Comparison of ENCODE assay signal across 13 cellular contexts in the genomic region with DNA sequence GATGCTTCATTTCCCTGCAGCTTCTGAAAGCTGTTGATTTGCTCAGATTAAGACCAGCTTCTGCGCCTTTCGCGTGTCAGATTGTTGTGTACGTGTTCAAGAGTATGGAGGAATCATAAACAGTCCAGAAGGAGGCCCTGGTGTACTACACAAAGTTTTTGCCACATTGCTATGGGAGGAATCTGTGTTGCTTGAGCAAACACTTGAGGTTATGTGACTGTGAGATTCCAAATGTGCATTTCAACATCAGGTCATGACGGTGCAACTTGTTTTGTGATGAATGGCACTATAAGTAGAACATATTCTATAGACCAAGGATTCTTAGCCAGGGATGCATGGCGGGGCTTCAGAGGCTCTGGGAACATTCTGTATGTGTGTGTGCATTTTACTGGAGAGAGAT. TPM values are rescaled to one million over a fixed set of nuclear protein-coding genes. Genes with fewer than 3 reads are reported as not detected.
DNase-seq lines count a peak whose midpoint lies in the region; ATAC-seq and TF ChIP-seq lines count a peak whose summit lies in the region.
"Had no signal": no experiment of that assay in that cellular context is flagged by ENCODE, and none has a peak within 500 bp of the region (broad histone marks: within the 10 kb centered on the region; RNA-seq: fewer than 3 reads in every experiment).

No MANE protein-coding gene starts in this region.

- H3K27ac Mint-ChIP-seq in activated CD4-positive, alpha-beta T cell treated with anti-CD3 and anti-CD28 coated beads for 36 hours, result peak overlapping the region; percentile 56

- TF ChIP-seq CTCF in brain microvascular endothelial cell (IDR thresholded peaks at IDR 0.05; ENCODE audit: low read depth, low read length, missing control alignments), result no peak

- POLR2A ChIA-PET in activated CD4-positive, alpha-beta T cell treated with anti-CD3 and anti-CD28 coated beads for 36 hours (lab: Charles Lee), result no interaction called here

- no peak overlapping the region for H3K4me3 ChIP-seq in brain microvascular endothelial cell (ENCODE audit: low read depth, low read length)
- H3K4me3 ChIP-seq: ovary had no signal

- no peaks in the 10 kb centered on the region for H3K27me3 ChIP-seq in brain microvascular endothelial cell (replicated peaks)
- H3K27me3 ChIP-seq: ovary had no signal

- intact Hi-C loops in activated CD4-positive, alpha-beta T cell treated with anti-CD3 and anti-CD28 coated beads for 36 hours (cut with DNase I, micrococcal nuclease), result no loop called here

- ATAC-seq in activated CD4-positive, alpha-beta T cell treated with anti-CD3 and anti-CD28 coated beads for 36 hours, result no peak
- ATAC-seq in HG03025 (IDR thresholded peaks at IDR 0.05; ENCODE audit: low FRiP score, unreplicated experiment), result no peak
- ATAC-seq: left ventricle myocardium superior had no signal

- H3K36me3 ChIP-seq in brain microvascular endothelial cell (replicated peaks), result no peaks in the 10 kb centered on the region
- H3K36me3 ChIP-seq: ovary had no signal

- no peak overlapping the region for H3K27ac ChIP-seq in brain microvascular endothelial cell
- H3K27ac ChIP-seq: ovary had no signal

- H3K27me3 Mint-ChIP-seq in activated CD4-positive, alpha-beta T cell treated with anti-CD3 and anti-CD28 coated beads for 36 hours, result no peaks in the 10 kb centered on the region

- no peak for DNase-seq in activated CD4-positive, alpha-beta T cell treated with anti-CD3 and anti-CD28 coated beads for 36 hours
- DNase-seq in activated CD4-positive, alpha-beta T cell treated with anti-CD3 and anti-CD28 coated beads, Interleukin-2, amount 50 U/mL, for 48 hours, result no peak
- peak; percentile 51 for DNase-seq in H4 (ENCODE audit: low spot score)
- DNase-seq in brain microvascular endothelial cell, result peak; percentile 75
- peak; percentile 79 for DNase-seq in non-pigmented ciliary epithelial cell (ENCODE audit: low read depth)
- no peak for DNase-seq in NAMALWA (ENCODE audit: low spot score)
- no peak for DNase-seq in NCI-H748 treated with DMSO at 0.1 percent for 48 hours (lab: John Stamatoyannopoulos, UW)
- DNase-seq: AML-193; KG1; left ventricle myocardium superior; ovary; stimulated activated CD8-positive, alpha-beta memory T cell treated with anti-CD3 and anti-CD28 coated beads, Interleukin-4, amount 100 ng/mL, for 48 hours had no signal

- CTCF ChIA-PET in activated CD4-positive, alpha-beta T cell treated with anti-CD3 and anti-CD28 coated beads for 36 hours (lab: Charles Lee), result interaction anchor here (1.2 to 2.2 kb wide), 3 partner anchors 16 to 134 kb away, joined by 3 to 12 read pairs (median 3); no protein-coding TSS in a partner anchor

- peaks cover 12% of the 10 kb centered on the region for H3K9me3 Mint-ChIP-seq in activated CD4-positive, alpha-beta T cell treated with anti-CD3 and anti-CD28 coated beads for 36 hours (ENCODE audit: low read depth)

- H3K4me1 Mint-ChIP-seq in activated CD4-positive, alpha-beta T cell treated with anti-CD3 and anti-CD28 coated beads for 36 hours, result peaks cover 70% of the 10 kb centered on the region

- H3K4me3 Mint-ChIP-seq in activated CD4-positive, alpha-beta T cell treated with anti-CD3 and anti-CD28 coated beads for 36 hours, result no peak overlapping the region

- in situ Hi-C loops in brain microvascular endothelial cell (cut with HindIII; ENCODE audit: low pct_ligation_motif_present, low sequenced_read_pairs), result no loop called here

- H3K36me3 Mint-ChIP-seq in activated CD4-positive, alpha-beta T cell treated with anti-CD3 and anti-CD28 coated beads for 36 hours (ENCODE audit: low read depth), result peaks cover 67% of the 10 kb centered on the region

RNA-seq across cellular contexts. Expression of a gene that starts 35.0 kb away (rescaled TPM):
- total RNA-seq in activated CD4-positive, alpha-beta T cell treated with anti-CD3 and anti-CD28 coated beads for 36 hours, result 100 to 1,000 TPM; 194 to 309 TPM
- total RNA-seq in H4 (2014; rRNA removed; shearing (Covaris generic)), result 308 and 364 TPM in 2 replicates

RNA-seq across cellular contexts. Expression of a gene that starts 50.3 kb away (rescaled TPM):
- total RNA-seq in activated CD4-positive, alpha-beta T cell treated with anti-CD3 and anti-CD28 coated beads for 36 hours, result 10 to 100 TPM; 56.0 to 57.8 TPM
- not detected in 2 replicates for total RNA-seq in H4 (2014; rRNA removed; shearing (Covaris generic))

Comparison
In these comparisons a context has a peak if more than half of its experiments do, and no peak if none do; other contexts are left out.
1. DNase-seq: peak in H4 (single experiment), brain microvascular endothelial cell (single experiment) and non-pigmented ciliary epithelial cell (single experiment); none in activated CD4-positive, alpha-beta T cell treated with anti-CD3 and anti-CD28 coated beads for 36 hours (single experiment), activated CD4-positive, alpha-beta T cell treated with anti-CD3 and anti-CD28 coated beads, Interleukin-2, amount 50 U/mL, for 48 hours (0 of 2), NAMALWA (single experiment) and NCI-H748 treated with DMSO at 0.1 percent for 48 hours (single experiment).
2. RNA of a gene that starts 50.3 kb away (total RNA-seq): 56.0 to 57.8 TPM in activated CD4-positive, alpha-beta T cell treated with anti-CD3 and anti-CD28 coated beads for 36 hours; not detected in H4; every median in the first group is over 10 times any median in the second.